Comparison of ENCODE assay signal across 9 cellular contexts in the genomic region with DNA sequence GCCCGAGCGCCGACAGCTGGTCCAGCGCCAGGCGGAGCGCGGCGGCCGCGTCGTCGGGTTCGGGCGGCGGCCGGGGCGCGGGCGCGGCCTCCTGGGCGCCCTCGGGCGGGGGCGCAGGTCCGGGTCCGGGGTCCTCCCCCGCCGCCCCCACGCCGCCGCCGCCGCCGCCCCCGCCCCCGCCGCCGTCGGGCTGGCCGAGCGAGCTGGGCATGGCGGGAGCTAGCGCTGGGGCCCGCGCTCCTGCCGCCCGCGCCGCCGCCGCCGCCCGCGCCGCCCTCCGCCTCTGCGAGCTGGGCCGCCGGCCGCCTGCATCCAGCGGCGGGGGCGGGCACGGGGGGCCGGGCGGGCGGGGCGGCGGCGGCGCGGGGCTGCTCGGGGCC. TPM values are rescaled to one million over a fixed set of nuclear protein-coding genes. Genes with fewer than 3 reads are reported as not detected.
A peak's percentile ranks its signal among the peaks of the same experiment; 100 is the strongest.
DNase-seq lines count a peak whose midpoint lies in the region; ATAC-seq and TF ChIP-seq lines count a peak whose summit lies in the region.
"Had no signal": no experiment of that assay in that cellular context is flagged by ENCODE, and none has a peak within 500 bp of the region (broad histone marks: within the 10 kb centered on the region; RNA-seq: fewer than 3 reads in every experiment).

No MANE protein-coding gene starts in this region.

- TF ChIP-seq CTCF in sigmoid colon (IDR thresholded peaks at IDR 0.05) (no peak), GM13976 (IDR thresholded peaks at IDR 0.05; ENCODE audit: borderline replicate concordance, control extremely low read depth, extremely low read depth, insufficient read depth, missing control alignments) (no peak), osteocyte (IDR thresholded peaks at IDR 0.05) (no peak)

- no peaks in the 10 kb centered on the region for H3K36me3 ChIP-seq in sigmoid colon
- H3K36me3 ChIP-seq: thyroid gland had no signal

- H3K27ac ChIP-seq in sigmoid colon = peak overlapping the region in 2 of 4 donors; percentile 88 to 91

- peak overlapping the region in 3 of 4 donors; percentile 67 to 78 (median 76) for H3K4me3 ChIP-seq in sigmoid colon

- H3K4me1 Mint-ChIP-seq in osteocyte (ENCODE audit: unreplicated experiment) = peaks cover 21% of the 10 kb centered on the region

- WGBS in sigmoid colon, 2 donors = 1 to 2% methylated on average over 72 to 73 of the region's 73 CpGs

- no peaks in the 10 kb centered on the region for H3K9me3 ChIP-seq in sigmoid colon
- H3K9me3 ChIP-seq: thyroid gland had no signal

- H3K4me3 Mint-ChIP-seq in osteocyte (ENCODE audit: unreplicated experiment) = no peak overlapping the region

- H3K27me3 Mint-ChIP-seq in osteocyte (ENCODE audit: unreplicated experiment) = peaks cover 4% of the 10 kb centered on the region

- in situ Hi-C loops in GM13976 (cut with MboI; ENCODE audit: low sequenced_read_pairs, unreplicated experiment) = no loop called here

- intact Hi-C loops in sigmoid colon (cut with DNase I) = loop anchor here (2.0 to 5.0 kb wide), 2 partner anchors 25 to 39 kb away; a partner anchor contains a TSS

- no peaks in the 10 kb centered on the region for H3K27me3 ChIP-seq in sigmoid colon
- H3K27me3 ChIP-seq: thyroid gland had no signal

- H3K9me3 Mint-ChIP-seq in osteocyte (ENCODE audit: unreplicated experiment) = no peaks in the 10 kb centered on the region

- no peak for TF ChIP-seq POLR2A in sigmoid colon (IDR thresholded peaks at IDR 0.05)

- DNase-seq in dermis blood vessel endothelial cell (peak; percentile 22), sigmoid colon (no peak), GM13976 (ENCODE audit: low spot score) (no peak), osteocyte (ENCODE audit: extremely low spot score, unreplicated experiment) (no peak)

- H3K4me1 ChIP-seq in sigmoid colon = peaks cover 0 to 27% (median 15%) of the 10 kb centered on the region in 4 donors

- ATAC-seq in GM18498 (IDR thresholded peaks at IDR 0.05; ENCODE audit: unreplicated experiment) (peak; percentile 17), HG03280 (IDR thresholded peaks at IDR 0.05; ENCODE audit: unreplicated experiment) (peak; percentile 28), GM18519 (IDR thresholded peaks at IDR 0.05; ENCODE audit: low FRiP score, unreplicated experiment) (no peak)

- no peak for TF ChIP-seq EP300 in sigmoid colon (IDR thresholded peaks at IDR 0.05)

- H3K36me3 Mint-ChIP-seq in osteocyte (ENCODE audit: unreplicated experiment) = peaks cover 3% of the 10 kb centered on the region

- H3K27ac Mint-ChIP-seq in osteocyte (ENCODE audit: unreplicated experiment) = no peak overlapping the region

RNA-seq across cellular contexts. Expression of a gene that starts 0.3 kb away (rescaled TPM):
- total RNA-seq in dermis blood vessel endothelial cell = 82.4 and 121 TPM in 2 replicates
- total RNA-seq in sigmoid colon = 10 to 100 TPM in 3 of 4 donors, 1 to 10 TPM in 1; 7.4 to 16.1 (median 12.9) TPM
- polyA plus RNA-seq in sigmoid colon = 10 to 100 TPM in 1 of 3 donors, 1 to 10 TPM in 2; 4.8 to 10.3 (median 5.1) TPM
- total RNA-seq in osteocyte = 65.5 and 67.5 TPM in 2 replicates

RNA-seq across cellular contexts. Expression of a gene that starts 24.8 kb away (rescaled TPM):
- total RNA-seq in dermis blood vessel endothelial cell = 119 and 194 TPM in 2 replicates
- total RNA-seq in sigmoid colon = 10 to 100 TPM; 52.3 to 88.6 (median 71.3) TPM
- polyA plus RNA-seq in sigmoid colon = 100 to 1,000 TPM in 1 of 3 donors, 10 to 100 TPM in 2; 26.1 to 105 (median 33.0) TPM
- total RNA-seq in osteocyte = 96.3 and 101 TPM in 2 replicates

RNA-seq across cellular contexts. Expression of a gene that starts 37.4 kb away (rescaled TPM):
- total RNA-seq in dermis blood vessel endothelial cell = 48.8 and 62.1 TPM in 2 replicates
- total RNA-seq in sigmoid colon = 100 to 1,000 TPM in 3 of 4 donors, 10 to 100 TPM in 1; 81.1 to 176 (median 122) TPM
- 100 to 1,000 TPM; 158 to 339 (median 330) TPM for polyA plus RNA-seq in sigmoid colon
- 203 and 206 TPM in 2 replicates for total RNA-seq in osteocyte

RNA-seq across cellular contexts. Expression of a gene that starts 44.0 kb away (rescaled TPM):
- total RNA-seq in dermis blood vessel endothelial cell (not detected in 2 replicates), sigmoid colon (under 1 TPM in 1 of 4 donors, not detected in 3; 0.36 TPM), osteocyte (0.54 TPM in 1 of 2 replicates, not detected in the other)
- under 1 TPM in 1 of 3 donors, not detected in 2; 0.32 TPM for polyA plus RNA-seq in sigmoid colon
- total RNA-seq: PC-3, thyroid gland had no signal

RNA-seq across cellular contexts. Expression of a gene that starts 55.0 kb away (rescaled TPM):
- 0.19 TPM in 1 of 2 replicates, not detected in the other for total RNA-seq in dermis blood vessel endothelial cell
- total RNA-seq in sigmoid colon = 1 to 10 TPM in 2 of 4 donors, under 1 TPM in 2; 0.71 to 5.8 (median 1.8) TPM
- 1 to 10 TPM in 2 of 3 donors, not detected in 1; 1.6 to 1.8 TPM for polyA plus RNA-seq in sigmoid colon
- total RNA-seq in osteocyte = 4.4 and 6.4 TPM in 2 replicates
